8 cellular contexts compared by ENCODE assay signal in the genomic region with DNA sequence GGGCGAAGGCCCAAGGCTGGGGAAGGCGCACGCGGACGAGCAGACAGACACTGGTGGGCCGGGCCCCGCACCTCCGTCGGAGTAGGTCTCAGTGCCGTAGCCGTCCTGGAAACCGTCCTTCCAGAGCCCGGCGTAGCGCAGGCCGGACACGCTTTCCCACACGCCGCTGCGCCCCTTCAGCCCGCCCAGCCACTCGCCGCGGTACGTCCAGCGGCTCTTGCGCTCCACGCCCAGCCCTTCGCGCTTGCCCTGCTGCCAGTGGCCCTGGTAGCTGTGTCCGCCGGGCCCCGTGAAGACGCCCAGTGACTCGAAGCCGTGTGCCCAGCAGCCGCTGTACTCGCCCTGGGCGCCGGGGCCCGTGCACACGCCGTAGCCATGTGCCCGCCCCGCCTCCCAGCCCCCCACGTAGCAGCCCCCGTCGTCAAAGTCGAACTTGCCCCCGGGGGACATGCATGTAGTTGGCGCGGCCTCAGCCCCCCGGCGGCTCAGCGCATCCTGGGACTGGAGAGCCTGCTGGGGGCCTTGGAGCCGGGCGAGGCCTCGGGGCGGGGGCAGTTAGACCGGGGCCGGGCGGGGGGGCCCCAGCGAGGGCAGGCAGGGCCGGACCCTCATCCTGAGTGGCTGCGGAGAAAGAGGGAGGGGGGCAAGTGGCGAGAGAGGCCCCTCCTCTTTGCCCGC. TPM values are rescaled to one million over a fixed set of nuclear protein-coding genes. Genes with fewer than 3 reads are reported as not detected.
DNase-seq lines count a peak whose midpoint lies in the region; ATAC-seq and TF ChIP-seq lines count a peak whose summit lies in the region.

No MANE protein-coding gene starts in this region.

- no peaks in the 10 kb centered on the region for H3K4me1 ChIP-seq in testis

- H3K27me3 ChIP-seq in layer of hippocampus (ENCODE audit: control insufficient read depth, insufficient read depth, low read length) (peaks cover 28% of the 10 kb centered on the region), testis (peaks cover 4% of the 10 kb centered on the region)

- peak; percentile 27 for DNase-seq in NCI-H82 (lab: John Stamatoyannopoulos, UW)
- DNase-seq in NCI-H82 treated with DMSO at 0.1 percent for 48 hours (lab: John Stamatoyannopoulos, UW; ENCODE audit: unreplicated experiment), result no peak
- peak; percentile 39 for DNase-seq in astrocyte of the hippocampus (ENCODE audit: low read depth, low spot score)
- no peak for DNase-seq in testis
- DNase-seq in stimulated activated CD4-positive, alpha-beta T cell treated with anti-CD3 and anti-CD28 coated beads, Interleukin-2, amount 100 ng/mL, for 48 hours, result no peak
- no peak for DNase-seq in immature natural killer cell

- WGBS in testis, 2 donors, result 1 to 8% methylated on average over 9 to 59 of the region's 67 CpGs

- peak overlapping the region; percentile 40 to 54 for H3K4me3 ChIP-seq in testis

- peaks cover 6 to 10% of the 10 kb centered on the region in 2 donors for H3K4me1 Mint-ChIP-seq in immature natural killer cell

- no peak for ATAC-seq in GM18867 (IDR thresholded peaks at IDR 0.05; ENCODE audit: unreplicated experiment)

- intact Hi-C loops in testis (cut with DNase I; ENCODE audit: low total_unique reads), result no loop called here

- H3K36me3 ChIP-seq in testis (ENCODE audit: low read depth, missing control alignments), result no peaks in the 10 kb centered on the region

- TF ChIP-seq POLR2A in testis (IDR thresholded peaks at IDR 0.05), result no peak

- H3K27ac Mint-ChIP-seq in immature natural killer cell, result no peak overlapping the region

- TF ChIP-seq CTCF in testis (IDR thresholded peaks at IDR 0.05), result no peak

- peak overlapping the region; percentile 46 for H3K27ac ChIP-seq in layer of hippocampus (ENCODE audit: low read depth, low read length)
- H3K27ac ChIP-seq in testis, result no peak overlapping the region

- H3K36me3 Mint-ChIP-seq in immature natural killer cell, result peaks cover 0 to 4% (median 0%) of the 10 kb centered on the region in 3 donors

- H3K27me3 Mint-ChIP-seq in immature natural killer cell (ENCODE audit: low read depth in 3 of 3), result peaks cover 12 to 27% (median 20%) of the 10 kb centered on the region in 3 donors

- peaks cover 0 to 2% (median 0%) of the 10 kb centered on the region in 6 donors for H3K9me3 Mint-ChIP-seq in immature natural killer cell

- H3K4me3 Mint-ChIP-seq in immature natural killer cell, result peak overlapping the region in 2 of 5 donors; percentile 51 to 64

- no peaks in the 10 kb centered on the region for H3K9me3 ChIP-seq in testis

RNA-seq across cellular contexts. Expression of a gene that starts 1.4 kb away (rescaled TPM):
- 1 to 10 TPM; 3.6 to 3.9 TPM for total RNA-seq in testis
- 3.4 TPM for polyA plus RNA-seq in testis (ENCODE audit: insufficient read depth, low read depth, low replicate concordance)
- under 1 TPM in 1 of 3 donors, not detected in 2; 0.10 TPM for polyA plus RNA-seq in immature natural killer cell

RNA-seq across cellular contexts. Expression of a gene that starts 9.6 kb away (rescaled TPM):
- 10 to 100 TPM; 76.9 to 83.4 TPM for total RNA-seq in testis
- 33.6 TPM for polyA plus RNA-seq in testis (ENCODE audit: insufficient read depth, low read depth, low replicate concordance)
- polyA plus RNA-seq in immature natural killer cell, result 10 to 100 TPM; 62.9 to 80.7 (median 64.4) TPM

RNA-seq across cellular contexts. Expression of a gene that starts 21.1 kb away (rescaled TPM):
- total RNA-seq in testis, result 10 to 100 TPM; 25.1 to 34.9 TPM
- 60.3 TPM for polyA plus RNA-seq in testis (ENCODE audit: insufficient read depth, low read depth, low replicate concordance)
- 10 to 100 TPM; 17.5 to 20.6 (median 19.5) TPM for polyA plus RNA-seq in immature natural killer cell

RNA-seq across cellular contexts. Expression of a gene that starts 25.6 kb away (rescaled TPM):
- 10 to 100 TPM in 1 of 2 donors, 1 to 10 TPM in 1; 9.2 to 21.2 TPM for total RNA-seq in testis
- 34.3 TPM for polyA plus RNA-seq in testis (ENCODE audit: insufficient read depth, low read depth, low replicate concordance)
- polyA plus RNA-seq in immature natural killer cell, result under 1 TPM in 1 of 3 donors, not detected in 2; 0.12 TPM

RNA-seq across cellular contexts. Expression of a gene that starts 59.0 kb away (rescaled TPM):
- 1 to 10 TPM; 3.3 to 6.1 TPM for total RNA-seq in testis
- polyA plus RNA-seq in testis (ENCODE audit: insufficient read depth, low read depth, low replicate concordance) (4.1 TPM), immature natural killer cell (under 1 TPM in 2 of 3 donors, not detected in 1; 0.28 to 0.58 TPM)

Comparison
In these comparisons a context has a peak if more than half of its experiments do, and no peak if none do; other contexts are left out.
1. DNase-seq: peak in NCI-H82 (single experiment) and astrocyte of the hippocampus (single experiment); none in NCI-H82 treated with DMSO at 0.1 percent for 48 hours (single experiment), testis (single experiment), stimulated activated CD4-positive, alpha-beta T cell treated with anti-CD3 and anti-CD28 coated beads, Interleukin-2, amount 100 ng/mL, for 48 hours (0 of 2) and immature natural killer cell (0 of 3).